17 cellular contexts compared by ENCODE assay signal in the genomic region with DNA sequence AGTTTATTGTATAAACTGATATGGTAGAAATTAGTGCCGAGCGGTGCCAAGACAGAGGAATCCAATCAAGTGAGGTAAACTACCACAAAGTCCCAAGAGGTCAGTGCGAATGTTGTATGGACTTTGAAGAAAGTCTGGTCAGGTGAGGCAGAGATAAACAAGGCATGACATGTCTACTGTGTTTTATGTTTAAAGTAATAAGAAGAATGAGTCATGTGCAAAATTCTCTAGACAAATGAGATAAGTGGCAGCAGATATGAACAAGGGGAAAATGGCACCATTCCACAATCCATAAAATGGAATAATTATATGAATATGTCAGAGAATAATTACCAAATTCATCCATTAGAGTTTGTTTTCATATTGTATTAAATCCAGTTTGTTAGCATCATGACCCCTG.
A peak's percentile ranks its signal among the peaks of the same experiment; 100 is the strongest.
DNase-seq lines count a peak whose midpoint lies in the region; ATAC-seq and TF ChIP-seq lines count a peak whose summit lies in the region.
"Had no signal": no experiment of that assay in that cellular context is flagged by ENCODE, and none has a peak within 500 bp of the region (broad histone marks: within the 10 kb centered on the region; RNA-seq: fewer than 3 reads in every experiment).

No MANE protein-coding gene starts in this region.

- no peaks in the 10 kb centered on the region for H3K4me1 ChIP-seq in foreskin keratinocyte

- peaks cover 57% of the 10 kb centered on the region for H3K4me1 Mint-ChIP-seq in brain
- H3K4me1 Mint-ChIP-seq in natural killer cell treated with Interleukin-12 subunit alpha and Interleukin-12 subunit beta and Interleukin-15 and Interleukin-18, amount 100 ng/mL, for 72 hours (ENCODE audit: low read depth in 2 of 2) = no peaks in the 10 kb centered on the region

- peak; percentile 7 for DNase-seq in HPDE6-E6E7 (ENCODE audit: extremely low spot score)
- peak; percentile 91 for DNase-seq in NCI-H69 (lab: John Stamatoyannopoulos, UW)
- DNase-seq in foreskin keratinocyte = peak; percentile 34 to 51
- no peak for DNase-seq in brain microvascular endothelial cell
- DNase-seq in activated naive CD4-positive, alpha-beta T cell treated with anti-CD3 and anti-CD28 coated beads, Interleukin-2, amount 50 U/mL, for 16 hours = no peak
- DNase-seq in natural killer cell treated with Interleukin-12 subunit alpha and Interleukin-12 subunit beta and Interleukin-15 and Interleukin-18, amount 100 ng/mL, for 72 hours (ENCODE audit: low spot score) = no peak
- DNase-seq: C1 segment of cervical spinal cord; Calu3; CD4-positive, alpha-beta memory T cell; COR-L47; DMS53; DMS79 treated with DMSO at 0.1 percent for 48 hours; GF-D8; H9 had no signal

- no peaks in the 10 kb centered on the region for H3K9me3 Mint-ChIP-seq in brain
- H3K9me3 Mint-ChIP-seq in natural killer cell treated with Interleukin-12 subunit alpha and Interleukin-12 subunit beta and Interleukin-15 and Interleukin-18, amount 100 ng/mL, for 72 hours = no peaks in the 10 kb centered on the region
- H3K9me3 Mint-ChIP-seq: CD4-positive, alpha-beta memory T cell; GM23338; H9 had no signal

- H3K27ac Mint-ChIP-seq in brain = peak overlapping the region in 3 of 5 experiments; percentile 93 to 97 (median 97)
- no peak overlapping the region for H3K27ac Mint-ChIP-seq in natural killer cell treated with Interleukin-12 subunit alpha and Interleukin-12 subunit beta and Interleukin-15 and Interleukin-18, amount 100 ng/mL, for 72 hours
- H3K27ac Mint-ChIP-seq: CD4-positive, alpha-beta memory T cell; GM23338; H9 had no signal

- no peaks in the 10 kb centered on the region for H3K36me3 Mint-ChIP-seq in brain
- no peaks in the 10 kb centered on the region for H3K36me3 Mint-ChIP-seq in natural killer cell treated with Interleukin-12 subunit alpha and Interleukin-12 subunit beta and Interleukin-15 and Interleukin-18, amount 100 ng/mL, for 72 hours
- H3K36me3 Mint-ChIP-seq: CD4-positive, alpha-beta memory T cell had no signal

- peak overlapping the region in 3 of 5 experiments; percentile 5 to 84 (median 71) for H3K4me3 Mint-ChIP-seq in brain
- H3K4me3 Mint-ChIP-seq in natural killer cell treated with Interleukin-12 subunit alpha and Interleukin-12 subunit beta and Interleukin-15 and Interleukin-18, amount 100 ng/mL, for 72 hours = no peak overlapping the region
- H3K4me3 Mint-ChIP-seq: CD4-positive, alpha-beta memory T cell; GM23338; H9 had no signal

- H3K27ac ChIP-seq in foreskin keratinocyte (no peak overlapping the region), brain microvascular endothelial cell (no peak overlapping the region)

- H3K27me3 ChIP-seq in foreskin keratinocyte (peaks cover 9% of the 10 kb centered on the region), brain microvascular endothelial cell (replicated peaks) (peaks cover 1% of the 10 kb centered on the region)

- in situ Hi-C loops in brain microvascular endothelial cell (cut with HindIII; ENCODE audit: low pct_ligation_motif_present, low sequenced_read_pairs) = no loop called here

- no peaks in the 10 kb centered on the region for H3K36me3 ChIP-seq in brain microvascular endothelial cell (replicated peaks)

- no peaks in the 10 kb centered on the region for H3K27me3 Mint-ChIP-seq in brain
- peaks cover 30 to 46% of the 10 kb centered on the region in 2 donors for H3K27me3 Mint-ChIP-seq in natural killer cell treated with Interleukin-12 subunit alpha and Interleukin-12 subunit beta and Interleukin-15 and Interleukin-18, amount 100 ng/mL, for 72 hours

- TF ChIP-seq CTCF in brain (conservative IDR thresholded peaks at IDR 0.05) (no peak), foreskin keratinocyte (conservative IDR thresholded peaks at IDR 0.05) (no peak), brain microvascular endothelial cell (IDR thresholded peaks at IDR 0.05; ENCODE audit: low read depth, low read length, missing control alignments) (no peak)

- H3K4me3 ChIP-seq in brain microvascular endothelial cell (ENCODE audit: low read depth, low read length) = no peak overlapping the region
- H3K4me3 ChIP-seq: GM23338 had no signal

- peak; percentile 70 for ATAC-seq in foreskin keratinocyte
- ATAC-seq in natural killer cell treated with Interleukin-12 subunit alpha and Interleukin-12 subunit beta and Interleukin-15 and Interleukin-18, amount 100 ng/mL, for 72 hours = no peak
- ATAC-seq: GM23338, HCT116 had no signal

Comparison
In these comparisons a context has a peak if more than half of its experiments do, and no peak if none do; other contexts are left out.
1. DNase-seq: peak in HPDE6-E6E7 (single experiment), NCI-H69 (single experiment) and foreskin keratinocyte (2 of 2); none in brain microvascular endothelial cell (single experiment), activated naive CD4-positive, alpha-beta T cell treated with anti-CD3 and anti-CD28 coated beads, Interleukin-2, amount 50 U/mL, for 16 hours (single experiment) and natural killer cell treated with Interleukin-12 subunit alpha and Interleukin-12 subunit beta and Interleukin-15 and Interleukin-18, amount 100 ng/mL, for 72 hours (single experiment).
2. H3K27ac Mint-ChIP-seq: peak in brain (3 of 5); none in natural killer cell treated with Interleukin-12 subunit alpha and Interleukin-12 subunit beta and Interleukin-15 and Interleukin-18, amount 100 ng/mL, for 72 hours (0 of 2).